2 cellular contexts compared by ENCODE assay signal in genomic region chr6:26078061-26078460, GRCh38. TPM values are rescaled to one million over a fixed set of nuclear protein-coding genes. Genes with fewer than 3 reads are reported as not detected.
"Had no signal": no experiment of that assay in that cellular context is flagged by ENCODE, and none has a peak within 500 bp of the region (broad histone marks: within the 10 kb centered on the region; RNA-seq: fewer than 3 reads in every experiment).

No MANE protein-coding gene starts in this region.

RNA-seq across cellular contexts. Expression of gene HFE, which starts 9.2 kb away (rescaled TPM):
- total RNA-seq: PC-3 had no signal
- polyA plus RNA-seq: SK-N-SH had no signal
